11 cellular contexts compared by ENCODE assay signal in genomic region chr5:148913985-148914421, GRCh38.
DNase-seq lines count a peak whose midpoint lies in the region; ATAC-seq and TF ChIP-seq lines count a peak whose summit lies in the region.
"Had no signal": no experiment of that assay in that cellular context is flagged by ENCODE, and none has a peak within 500 bp of the region (broad histone marks: within the 10 kb centered on the region; RNA-seq: fewer than 3 reads in every experiment).

No MANE protein-coding gene starts in this region.

- TF ChIP-seq CTCF in BJ (IDR thresholded peaks at IDR 0.05; ENCODE audit: insufficient read depth, low read depth, low read length) (no peak), cardiac fibroblast (IDR thresholded peaks at IDR 0.05; ENCODE audit: low read depth, low read length) (no peak), coronary artery (IDR thresholded peaks at IDR 0.05) (no peak)

- CTCF ChIA-PET in BJ (lab: Yijun Ruan, JAX) = interaction anchor here (0.7 to 1.7 kb wide), 5 partner anchors 44 to 201 kb away, joined by 3 to 6 read pairs (median 4); no protein-coding TSS in a partner anchor

- H3K4me3 ChIP-seq in BJ (ENCODE audit: low read depth, low read length) (no peak overlapping the region), HUES6 (ENCODE audit: low read depth, low read length) (no peak overlapping the region), cardiac fibroblast (replicated peaks in 1 of 2; ENCODE audit: low read depth in 2 of 2, low read length in 2 of 2) (no peak overlapping the region), coronary artery (no peak overlapping the region)
- H3K4me3 ChIP-seq: esophagus muscularis mucosa had no signal

- no peak overlapping the region for H3K27ac ChIP-seq in HUES6 (ENCODE audit: low read depth, low read length)
- H3K27ac ChIP-seq in coronary artery = no peak overlapping the region

- no peaks in the 10 kb centered on the region for H3K9me3 ChIP-seq in HUES6 (ENCODE audit: control insufficient read depth, insufficient read depth, low read depth, low read length)
- H3K9me3 ChIP-seq: esophagus muscularis mucosa had no signal

- peaks cover 30% of the 10 kb centered on the region for H3K4me1 ChIP-seq in HUES6 (ENCODE audit: control insufficient read depth, insufficient read depth, low read length)

- H3K27me3 ChIP-seq in BJ (ENCODE audit: control insufficient read depth, insufficient read depth, low read length) = no peaks in the 10 kb centered on the region
- no peaks in the 10 kb centered on the region for H3K27me3 ChIP-seq in HUES6 (ENCODE audit: control insufficient read depth, insufficient read depth, low read length)
- H3K27me3 ChIP-seq: esophagus muscularis mucosa had no signal

- no peak for ATAC-seq in GM19035 (IDR thresholded peaks at IDR 0.05; ENCODE audit: unreplicated experiment)
- no peak for ATAC-seq in GM21360 (IDR thresholded peaks at IDR 0.05; ENCODE audit: unreplicated experiment)
- ATAC-seq in HG03442 (IDR thresholded peaks at IDR 0.05; ENCODE audit: unreplicated experiment) = no peak

- H3K36me3 ChIP-seq in BJ (ENCODE audit: control insufficient read depth, insufficient read depth, low read length) (no peaks in the 10 kb centered on the region), HUES6 (ENCODE audit: control insufficient read depth, insufficient read depth, low read length) (no peaks in the 10 kb centered on the region)
- H3K36me3 ChIP-seq: esophagus muscularis mucosa had no signal

- peak; percentile 77 for DNase-seq in BJ (ENCODE audit: low read depth)
- DNase-seq in cardiac fibroblast (ENCODE audit: low read depth in 2 of 2) = peak; percentile 56 to 83
- peak; percentile 46 for DNase-seq in myocyte (ENCODE audit: low read depth)
- DNase-seq in coronary artery (ENCODE audit: low spot score) = no peak
- DNase-seq: activated CD8-positive, alpha-beta memory T cell treated with anti-CD3 and anti-CD28 coated beads, Interleukin-2, amount 50 U/mL, for 48 hours; RPMI8226 had no signal

- POLR2A ChIA-PET in BJ (lab: Charles Lee) = no interaction called here

- peak overlapping the region; percentile 30 for H3K9ac ChIP-seq in HUES6 (ENCODE audit: low read length)
